Comparison of ENCODE assay signal across 2 cellular contexts in the genomic region with DNA sequence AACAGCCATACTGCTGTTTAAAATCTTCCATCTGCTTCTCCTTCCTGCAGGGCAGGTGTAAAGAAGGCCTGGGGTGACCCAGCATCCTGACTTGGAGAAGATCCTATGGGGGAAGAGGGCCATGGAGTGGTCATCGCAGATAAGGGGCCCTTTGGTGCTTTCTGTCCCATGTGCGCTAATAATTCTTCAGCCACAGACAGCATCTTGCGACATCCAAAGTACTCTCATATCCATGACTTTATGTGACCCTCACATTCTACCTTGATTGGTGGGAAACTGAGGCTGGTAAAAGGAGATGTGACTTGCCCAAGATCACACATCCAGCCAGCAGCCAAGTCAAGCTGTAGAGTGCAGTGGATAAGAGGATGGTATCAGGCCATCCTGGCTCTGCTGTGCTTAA.
TF ChIP-seq lines count a peak whose summit lies in the region.

No MANE protein-coding gene starts in this region.

TF ChIP-seq in IMR-90, 13 proteins besides CTCF, POLR2A, EP300 and RAD21:
- TF ChIP-seq CHD1 (IDR thresholded peaks at IDR 0.05; ENCODE audit: low read depth, low read length), result no peak
- TF ChIP-seq CEBPB (IDR thresholded peaks at IDR 0.05; ENCODE audit: low read depth, low read length), result peak; percentile 57

TF ChIP-seq in K562, 482 proteins besides CTCF, POLR2A, EP300 and RAD21:
- TF ChIP-seq, protein P1, sequence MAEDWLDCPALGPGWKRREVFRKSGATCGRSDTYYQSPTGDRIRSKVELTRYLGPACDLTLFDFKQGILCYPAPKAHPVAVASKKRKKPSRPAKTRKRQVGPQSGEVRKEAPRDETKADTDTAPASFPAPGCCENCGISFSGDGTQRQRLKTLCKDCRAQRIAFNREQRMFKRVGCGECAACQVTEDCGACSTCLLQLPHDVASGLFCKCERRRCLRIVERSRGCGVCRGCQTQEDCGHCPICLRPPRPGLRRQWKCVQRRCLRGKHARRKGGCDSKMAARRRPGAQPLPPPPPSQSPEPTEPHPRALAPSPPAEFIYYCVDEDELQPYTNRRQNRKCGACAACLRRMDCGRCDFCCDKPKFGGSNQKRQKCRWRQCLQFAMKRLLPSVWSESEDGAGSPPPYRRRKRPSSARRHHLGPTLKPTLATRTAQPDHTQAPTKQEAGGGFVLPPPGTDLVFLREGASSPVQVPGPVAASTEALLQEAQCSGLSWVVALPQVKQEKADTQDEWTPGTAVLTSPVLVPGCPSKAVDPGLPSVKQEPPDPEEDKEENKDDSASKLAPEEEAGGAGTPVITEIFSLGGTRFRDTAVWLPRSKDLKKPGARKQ (CRISPR knock-in tag; IDR thresholded peaks at IDR 0.05), result no peak
- TF ChIP-seq, protein P2, sequence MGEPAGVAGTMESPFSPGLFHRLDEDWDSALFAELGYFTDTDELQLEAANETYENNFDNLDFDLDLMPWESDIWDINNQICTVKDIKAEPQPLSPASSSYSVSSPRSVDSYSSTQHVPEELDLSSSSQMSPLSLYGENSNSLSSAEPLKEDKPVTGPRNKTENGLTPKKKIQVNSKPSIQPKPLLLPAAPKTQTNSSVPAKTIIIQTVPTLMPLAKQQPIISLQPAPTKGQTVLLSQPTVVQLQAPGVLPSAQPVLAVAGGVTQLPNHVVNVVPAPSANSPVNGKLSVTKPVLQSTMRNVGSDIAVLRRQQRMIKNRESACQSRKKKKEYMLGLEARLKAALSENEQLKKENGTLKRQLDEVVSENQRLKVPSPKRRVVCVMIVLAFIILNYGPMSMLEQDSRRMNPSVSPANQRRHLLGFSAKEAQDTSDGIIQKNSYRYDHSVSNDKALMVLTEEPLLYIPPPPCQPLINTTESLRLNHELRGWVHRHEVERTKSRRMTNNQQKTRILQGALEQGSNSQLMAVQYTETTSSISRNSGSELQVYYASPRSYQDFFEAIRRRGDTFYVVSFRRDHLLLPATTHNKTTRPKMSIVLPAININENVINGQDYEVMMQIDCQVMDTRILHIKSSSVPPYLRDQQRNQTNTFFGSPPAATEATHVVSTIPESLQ (CRISPR knock-in tag; IDR thresholded peaks at IDR 0.05), result no peak
- TF ChIP-seq CEBPB (tag; IDR thresholded peaks at IDR 0.05) (peak; percentile 70), IRF2 (CRISPR knock-in tag; IDR thresholded peaks at IDR 0.05) (no peak), CBFA2T2 (conservative IDR thresholded peaks at IDR 0.05) (peak; percentile 29; the same call in 1 of the 2 replicates), RBM25 (IDR thresholded peaks at IDR 0.05; ENCODE audit: low read depth, low read length, severe bottlenecking) (no peak), POLR3A (IDR thresholded peaks at IDR 0.05; ENCODE audit: borderline replicate concordance, extremely low read depth, insufficient read depth, insufficient read length) (no peak), TAL1 (IDR thresholded peaks at IDR 0.05) (0 out of 2 replicates have a peak, but pooled peaks have one; percentile 16), PHF20 (IDR thresholded peaks at IDR 0.05; ENCODE audit: partially characterized antibody) (no peak), KDM5B (IDR thresholded peaks at IDR 0.05; ENCODE audit: insufficient replicate concordance, low read depth, low read length) (no peak), ZNF561 (CRISPR knock-in tag; conservative IDR thresholded peaks at IDR 0.05) (no peak), CBFA2T3 (IDR thresholded peaks at IDR 0.05) (peak; percentile 45)
- TF ChIP-seq, protein P3, sequence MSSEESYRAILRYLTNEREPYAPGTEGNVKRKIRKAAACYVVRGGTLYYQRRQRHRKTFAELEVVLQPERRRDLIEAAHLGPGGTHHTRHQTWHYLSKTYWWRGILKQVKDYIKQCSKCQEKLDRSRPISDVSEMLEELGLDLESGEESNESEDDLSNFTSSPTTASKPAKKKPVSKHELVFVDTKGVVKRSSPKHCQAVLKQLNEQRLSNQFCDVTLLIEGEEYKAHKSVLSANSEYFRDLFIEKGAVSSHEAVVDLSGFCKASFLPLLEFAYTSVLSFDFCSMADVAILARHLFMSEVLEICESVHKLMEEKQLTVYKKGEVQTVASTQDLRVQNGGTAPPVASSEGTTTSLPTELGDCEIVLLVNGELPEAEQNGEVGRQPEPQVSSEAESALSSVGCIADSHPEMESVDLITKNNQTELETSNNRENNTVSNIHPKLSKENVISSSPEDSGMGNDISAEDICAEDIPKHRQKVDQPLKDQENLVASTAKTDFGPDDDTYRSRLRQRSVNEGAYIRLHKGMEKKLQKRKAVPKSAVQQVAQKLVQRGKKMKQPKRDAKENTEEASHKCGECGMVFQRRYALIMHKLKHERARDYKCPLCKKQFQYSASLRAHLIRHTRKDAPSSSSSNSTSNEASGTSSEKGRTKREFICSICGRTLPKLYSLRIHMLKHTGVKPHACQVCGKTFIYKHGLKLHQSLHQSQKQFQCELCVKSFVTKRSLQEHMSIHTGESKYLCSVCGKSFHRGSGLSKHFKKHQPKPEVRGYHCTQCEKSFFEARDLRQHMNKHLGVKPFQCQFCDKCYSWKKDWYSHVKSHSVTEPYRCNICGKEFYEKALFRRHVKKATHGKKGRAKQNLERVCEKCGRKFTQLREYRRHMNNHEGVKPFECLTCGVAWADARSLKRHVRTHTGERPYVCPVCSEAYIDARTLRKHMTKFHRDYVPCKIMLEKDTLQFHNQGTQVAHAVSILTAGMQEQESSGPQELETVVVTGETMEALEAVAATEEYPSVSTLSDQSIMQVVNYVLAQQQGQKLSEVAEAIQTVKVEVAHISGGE (CRISPR knock-in tag; IDR thresholded peaks at IDR 0.05), result no peak
- TF ChIP-seq, protein P4, sequence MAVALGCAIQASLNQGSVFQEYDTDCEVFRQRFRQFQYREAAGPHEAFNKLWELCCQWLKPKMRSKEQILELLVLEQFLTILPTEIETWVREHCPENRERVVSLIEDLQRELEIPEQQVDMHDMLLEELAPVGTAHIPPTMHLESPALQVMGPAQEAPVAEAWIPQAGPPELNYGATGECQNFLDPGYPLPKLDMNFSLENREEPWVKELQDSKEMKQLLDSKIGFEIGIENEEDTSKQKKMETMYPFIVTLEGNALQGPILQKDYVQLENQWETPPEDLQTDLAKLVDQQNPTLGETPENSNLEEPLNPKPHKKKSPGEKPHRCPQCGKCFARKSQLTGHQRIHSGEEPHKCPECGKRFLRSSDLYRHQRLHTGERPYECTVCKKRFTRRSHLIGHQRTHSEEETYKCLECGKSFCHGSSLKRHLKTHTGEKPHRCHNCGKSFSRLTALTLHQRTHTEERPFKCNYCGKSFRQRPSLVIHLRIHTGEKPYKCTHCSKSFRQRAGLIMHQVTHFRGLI (CRISPR knock-in tag; IDR thresholded peaks at IDR 0.05), result no peak
- TF ChIP-seq, protein P5, sequence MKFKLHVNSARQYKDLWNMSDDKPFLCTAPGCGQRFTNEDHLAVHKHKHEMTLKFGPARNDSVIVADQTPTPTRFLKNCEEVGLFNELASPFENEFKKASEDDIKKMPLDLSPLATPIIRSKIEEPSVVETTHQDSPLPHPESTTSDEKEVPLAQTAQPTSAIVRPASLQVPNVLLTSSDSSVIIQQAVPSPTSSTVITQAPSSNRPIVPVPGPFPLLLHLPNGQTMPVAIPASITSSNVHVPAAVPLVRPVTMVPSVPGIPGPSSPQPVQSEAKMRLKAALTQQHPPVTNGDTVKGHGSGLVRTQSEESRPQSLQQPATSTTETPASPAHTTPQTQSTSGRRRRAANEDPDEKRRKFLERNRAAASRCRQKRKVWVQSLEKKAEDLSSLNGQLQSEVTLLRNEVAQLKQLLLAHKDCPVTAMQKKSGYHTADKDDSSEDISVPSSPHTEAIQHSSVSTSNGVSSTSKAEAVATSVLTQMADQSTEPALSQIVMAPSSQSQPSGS (CRISPR knock-in tag; IDR thresholded peaks at IDR 0.05), result no peak
- TF ChIP-seq, protein P6, sequence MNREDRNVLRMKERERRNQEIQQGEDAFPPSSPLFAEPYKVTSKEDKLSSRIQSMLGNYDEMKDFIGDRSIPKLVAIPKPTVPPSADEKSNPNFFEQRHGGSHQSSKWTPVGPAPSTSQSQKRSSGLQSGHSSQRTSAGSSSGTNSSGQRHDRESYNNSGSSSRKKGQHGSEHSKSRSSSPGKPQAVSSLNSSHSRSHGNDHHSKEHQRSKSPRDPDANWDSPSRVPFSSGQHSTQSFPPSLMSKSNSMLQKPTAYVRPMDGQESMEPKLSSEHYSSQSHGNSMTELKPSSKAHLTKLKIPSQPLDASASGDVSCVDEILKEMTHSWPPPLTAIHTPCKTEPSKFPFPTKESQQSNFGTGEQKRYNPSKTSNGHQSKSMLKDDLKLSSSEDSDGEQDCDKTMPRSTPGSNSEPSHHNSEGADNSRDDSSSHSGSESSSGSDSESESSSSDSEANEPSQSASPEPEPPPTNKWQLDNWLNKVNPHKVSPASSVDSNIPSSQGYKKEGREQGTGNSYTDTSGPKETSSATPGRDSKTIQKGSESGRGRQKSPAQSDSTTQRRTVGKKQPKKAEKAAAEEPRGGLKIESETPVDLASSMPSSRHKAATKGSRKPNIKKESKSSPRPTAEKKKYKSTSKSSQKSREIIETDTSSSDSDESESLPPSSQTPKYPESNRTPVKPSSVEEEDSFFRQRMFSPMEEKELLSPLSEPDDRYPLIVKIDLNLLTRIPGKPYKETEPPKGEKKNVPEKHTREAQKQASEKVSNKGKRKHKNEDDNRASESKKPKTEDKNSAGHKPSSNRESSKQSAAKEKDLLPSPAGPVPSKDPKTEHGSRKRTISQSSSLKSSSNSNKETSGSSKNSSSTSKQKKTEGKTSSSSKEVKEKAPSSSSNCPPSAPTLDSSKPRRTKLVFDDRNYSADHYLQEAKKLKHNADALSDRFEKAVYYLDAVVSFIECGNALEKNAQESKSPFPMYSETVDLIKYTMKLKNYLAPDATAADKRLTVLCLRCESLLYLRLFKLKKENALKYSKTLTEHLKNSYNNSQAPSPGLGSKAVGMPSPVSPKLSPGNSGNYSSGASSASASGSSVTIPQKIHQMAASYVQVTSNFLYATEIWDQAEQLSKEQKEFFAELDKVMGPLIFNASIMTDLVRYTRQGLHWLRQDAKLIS (CRISPR knock-in tag; IDR thresholded peaks at IDR 0.05), result no peak
- TF ChIP-seq, protein P7, sequence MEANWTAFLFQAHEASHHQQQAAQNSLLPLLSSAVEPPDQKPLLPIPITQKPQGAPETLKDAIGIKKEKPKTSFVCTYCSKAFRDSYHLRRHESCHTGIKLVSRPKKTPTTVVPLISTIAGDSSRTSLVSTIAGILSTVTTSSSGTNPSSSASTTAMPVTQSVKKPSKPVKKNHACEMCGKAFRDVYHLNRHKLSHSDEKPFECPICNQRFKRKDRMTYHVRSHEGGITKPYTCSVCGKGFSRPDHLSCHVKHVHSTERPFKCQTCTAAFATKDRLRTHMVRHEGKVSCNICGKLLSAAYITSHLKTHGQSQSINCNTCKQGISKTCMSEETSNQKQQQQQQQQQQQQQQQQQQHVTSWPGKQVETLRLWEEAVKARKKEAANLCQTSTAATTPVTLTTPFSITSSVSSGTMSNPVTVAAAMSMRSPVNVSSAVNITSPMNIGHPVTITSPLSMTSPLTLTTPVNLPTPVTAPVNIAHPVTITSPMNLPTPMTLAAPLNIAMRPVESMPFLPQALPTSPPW (CRISPR knock-in tag; IDR thresholded peaks at IDR 0.05), result no peak
- TF ChIP-seq, protein P8, sequence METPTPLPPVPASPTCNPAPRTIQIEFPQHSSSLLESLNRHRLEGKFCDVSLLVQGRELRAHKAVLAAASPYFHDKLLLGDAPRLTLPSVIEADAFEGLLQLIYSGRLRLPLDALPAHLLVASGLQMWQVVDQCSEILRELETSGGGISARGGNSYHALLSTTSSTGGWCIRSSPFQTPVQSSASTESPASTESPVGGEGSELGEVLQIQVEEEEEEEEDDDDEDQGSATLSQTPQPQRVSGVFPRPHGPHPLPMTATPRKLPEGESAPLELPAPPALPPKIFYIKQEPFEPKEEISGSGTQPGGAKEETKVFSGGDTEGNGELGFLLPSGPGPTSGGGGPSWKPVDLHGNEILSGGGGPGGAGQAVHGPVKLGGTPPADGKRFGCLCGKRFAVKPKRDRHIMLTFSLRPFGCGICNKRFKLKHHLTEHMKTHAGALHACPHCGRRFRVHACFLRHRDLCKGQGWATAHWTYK (CRISPR knock-in tag; IDR thresholded peaks at IDR 0.05), result no peak
- TF ChIP-seq, protein P9, sequence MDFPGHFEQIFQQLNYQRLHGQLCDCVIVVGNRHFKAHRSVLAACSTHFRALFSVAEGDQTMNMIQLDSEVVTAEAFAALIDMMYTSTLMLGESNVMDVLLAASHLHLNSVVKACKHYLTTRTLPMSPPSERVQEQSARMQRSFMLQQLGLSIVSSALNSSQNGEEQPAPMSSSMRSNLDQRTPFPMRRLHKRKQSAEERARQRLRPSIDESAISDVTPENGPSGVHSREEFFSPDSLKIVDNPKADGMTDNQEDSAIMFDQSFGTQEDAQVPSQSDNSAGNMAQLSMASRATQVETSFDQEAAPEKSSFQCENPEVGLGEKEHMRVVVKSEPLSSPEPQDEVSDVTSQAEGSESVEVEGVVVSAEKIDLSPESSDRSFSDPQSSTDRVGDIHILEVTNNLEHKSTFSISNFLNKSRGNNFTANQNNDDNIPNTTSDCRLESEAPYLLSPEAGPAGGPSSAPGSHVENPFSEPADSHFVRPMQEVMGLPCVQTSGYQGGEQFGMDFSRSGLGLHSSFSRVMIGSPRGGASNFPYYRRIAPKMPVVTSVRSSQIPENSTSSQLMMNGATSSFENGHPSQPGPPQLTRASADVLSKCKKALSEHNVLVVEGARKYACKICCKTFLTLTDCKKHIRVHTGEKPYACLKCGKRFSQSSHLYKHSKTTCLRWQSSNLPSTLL (IDR thresholded peaks at IDR 0.05), result no peak
